Comparison of ENCODE assay signal across 13 cellular contexts in genomic region chr6:67252663-67253062, GRCh38.
A peak's percentile ranks its signal among the peaks of the same experiment; 100 is the strongest.
DNase-seq lines count a peak whose midpoint lies in the region; ATAC-seq and TF ChIP-seq lines count a peak whose summit lies in the region.
"Had no signal": no experiment of that assay in that cellular context is flagged by ENCODE, and none has a peak within 500 bp of the region (broad histone marks: within the 10 kb centered on the region; RNA-seq: fewer than 3 reads in every experiment).

No MANE protein-coding gene starts in this region.

- H3K4me3 ChIP-seq in AG10803 (ENCODE audit: low read length) (no peak overlapping the region), fibroblast of mammary gland (ENCODE audit: control insufficient read depth, low read depth, low read length) (no peak overlapping the region), body of pancreas (no peak overlapping the region)

- no peaks in the 10 kb centered on the region for H3K36me3 ChIP-seq in body of pancreas (replicated peaks in 1 of 2; ENCODE audit: insufficient read depth in 1 of 2, low read depth in 2 of 2)

- no peaks in the 10 kb centered on the region for H3K9me3 ChIP-seq in body of pancreas

- TF ChIP-seq POLR2A in body of pancreas (IDR thresholded peaks at IDR 0.05) = no peak

- TF ChIP-seq CTCF in AG10803 (conservative IDR thresholded peaks at IDR 0.05; ENCODE audit: low read length) = no peak
- no peak for TF ChIP-seq CTCF in fibroblast of mammary gland (conservative IDR thresholded peaks at IDR 0.05; ENCODE audit: control insufficient read depth, insufficient read depth, low read depth, low read length)
- TF ChIP-seq CTCF in body of pancreas (IDR thresholded peaks at IDR 0.05) = no peak

- DNase-seq in AG10803 (ENCODE audit: low read depth) = peak; percentile 2
- peak; percentile 49 for DNase-seq in KBM-7
- peak; percentile 21 for DNase-seq in fibroblast of mammary gland (ENCODE audit: low read depth)
- DNase-seq in body of pancreas = no peak
- no peak for DNase-seq in NCI-H2029 treated with DMSO at 0.1 percent for 48 hours (lab: John Stamatoyannopoulos, UW)
- no peak for DNase-seq in C1 segment of cervical spinal cord (lab: John Stamatoyannopoulos, UW)
- DNase-seq: CD4-positive, alpha-beta T cell; DMS79; NCI-H2107; NCI-H69; PC-3 had no signal

- H3K27me3 ChIP-seq in body of pancreas = no peaks in the 10 kb centered on the region

- ATAC-seq in SK-N-SH treated with all-trans-retinoic acid at 6 μM for 48 hours (peak; percentile 34; the same call in 1 of the 3 replicates), body of pancreas (no peak), GM19023 (IDR thresholded peaks at IDR 0.05; ENCODE audit: unreplicated experiment) (no peak)
- ATAC-seq: PC-3 had no signal

- in situ Hi-C loops in KBM-7 (cut with MboI; ENCODE audit: low pct_unique_long_range_greater_than_20kb, low sequenced_read_pairs) = no loop called here

- 53 to 59% methylated on average over 3 of the region's 3 CpGs for WGBS in body of pancreas, 2 donors

- H3K27ac ChIP-seq in body of pancreas = no peak overlapping the region

- H3K4me1 ChIP-seq in body of pancreas = no peaks in the 10 kb centered on the region

- intact Hi-C loops in body of pancreas (cut with DNase I) = no loop called here

TF ChIP-seq in SK-N-SH treated with all-trans-retinoic acid at 6 μM for 48 hours, 23 proteins besides CTCF, POLR2A, EP300 and RAD21:
- TF ChIP-seq GLIS3 (CRISPR knock-in tag; IDR thresholded peaks at IDR 0.05) = peak; percentile 15; the same call in 1 of the 2 replicates
- TF ChIP-seq CSRNP3 (CRISPR knock-in tag; IDR thresholded peaks at IDR 0.05) = no peak
- TF ChIP-seq ARNTL (CRISPR knock-in tag; IDR thresholded peaks at IDR 0.05; ENCODE audit: borderline replicate concordance, low read depth) = no peak
- TF ChIP-seq ISL1 (CRISPR knock-in tag; IDR thresholded peaks at IDR 0.05) = peak; percentile 27; the same call in 1 of the 2 replicates
- 0 out of 2 replicates have a peak, but pooled peaks have one; percentile 19 for TF ChIP-seq SNAI2 (CRISPR knock-in tag; IDR thresholded peaks at IDR 0.05)
- TF ChIP-seq, protein P1, sequence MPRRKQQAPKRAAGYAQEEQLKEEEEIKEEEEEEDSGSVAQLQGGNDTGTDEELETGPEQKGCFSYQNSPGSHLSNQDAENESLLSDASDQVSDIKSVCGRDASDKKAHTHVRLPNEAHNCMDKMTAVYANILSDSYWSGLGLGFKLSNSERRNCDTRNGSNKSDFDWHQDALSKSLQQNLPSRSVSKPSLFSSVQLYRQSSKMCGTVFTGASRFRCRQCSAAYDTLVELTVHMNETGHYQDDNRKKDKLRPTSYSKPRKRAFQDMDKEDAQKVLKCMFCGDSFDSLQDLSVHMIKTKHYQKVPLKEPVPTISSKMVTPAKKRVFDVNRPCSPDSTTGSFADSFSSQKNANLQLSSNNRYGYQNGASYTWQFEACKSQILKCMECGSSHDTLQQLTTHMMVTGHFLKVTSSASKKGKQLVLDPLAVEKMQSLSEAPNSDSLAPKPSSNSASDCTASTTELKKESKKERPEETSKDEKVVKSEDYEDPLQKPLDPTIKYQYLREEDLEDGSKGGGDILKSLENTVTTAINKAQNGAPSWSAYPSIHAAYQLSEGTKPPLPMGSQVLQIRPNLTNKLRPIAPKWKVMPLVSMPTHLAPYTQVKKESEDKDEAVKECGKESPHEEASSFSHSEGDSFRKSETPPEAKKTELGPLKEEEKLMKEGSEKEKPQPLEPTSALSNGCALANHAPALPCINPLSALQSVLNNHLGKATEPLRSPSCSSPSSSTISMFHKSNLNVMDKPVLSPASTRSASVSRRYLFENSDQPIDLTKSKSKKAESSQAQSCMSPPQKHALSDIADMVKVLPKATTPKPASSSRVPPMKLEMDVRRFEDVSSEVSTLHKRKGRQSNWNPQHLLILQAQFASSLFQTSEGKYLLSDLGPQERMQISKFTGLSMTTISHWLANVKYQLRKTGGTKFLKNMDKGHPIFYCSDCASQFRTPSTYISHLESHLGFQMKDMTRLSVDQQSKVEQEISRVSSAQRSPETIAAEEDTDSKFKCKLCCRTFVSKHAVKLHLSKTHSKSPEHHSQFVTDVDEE (CRISPR knock-in tag; IDR thresholded peaks at IDR 0.05) = peak; percentile 90
- no peak for TF ChIP-seq CSDC2 (CRISPR knock-in tag; IDR thresholded peaks at IDR 0.05)
- peak; percentile 86 for TF ChIP-seq TCF4 (CRISPR knock-in tag; IDR thresholded peaks at IDR 0.05; ENCODE audit: borderline replicate concordance)
- TF ChIP-seq RARB (CRISPR knock-in tag; IDR thresholded peaks at IDR 0.05) = no peak
- no peak for TF ChIP-seq PPARA (CRISPR knock-in tag; IDR thresholded peaks at IDR 0.05; ENCODE audit: borderline replicate concordance)
- TF ChIP-seq, protein P2, sequence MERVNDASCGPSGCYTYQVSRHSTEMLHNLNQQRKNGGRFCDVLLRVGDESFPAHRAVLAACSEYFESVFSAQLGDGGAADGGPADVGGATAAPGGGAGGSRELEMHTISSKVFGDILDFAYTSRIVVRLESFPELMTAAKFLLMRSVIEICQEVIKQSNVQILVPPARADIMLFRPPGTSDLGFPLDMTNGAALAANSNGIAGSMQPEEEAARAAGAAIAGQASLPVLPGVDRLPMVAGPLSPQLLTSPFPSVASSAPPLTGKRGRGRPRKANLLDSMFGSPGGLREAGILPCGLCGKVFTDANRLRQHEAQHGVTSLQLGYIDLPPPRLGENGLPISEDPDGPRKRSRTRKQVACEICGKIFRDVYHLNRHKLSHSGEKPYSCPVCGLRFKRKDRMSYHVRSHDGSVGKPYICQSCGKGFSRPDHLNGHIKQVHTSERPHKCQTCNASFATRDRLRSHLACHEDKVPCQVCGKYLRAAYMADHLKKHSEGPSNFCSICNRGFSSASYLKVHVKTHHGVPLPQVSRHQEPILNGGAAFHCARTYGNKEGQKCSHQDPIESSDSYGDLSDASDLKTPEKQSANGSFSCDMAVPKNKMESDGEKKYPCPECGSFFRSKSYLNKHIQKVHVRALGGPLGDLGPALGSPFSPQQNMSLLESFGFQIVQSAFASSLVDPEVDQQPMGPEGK (CRISPR knock-in tag; IDR thresholded peaks at IDR 0.05; ENCODE audit: borderline replicate concordance) = no peak
- no peak for TF ChIP-seq POU6F1 (CRISPR knock-in tag; IDR thresholded peaks at IDR 0.05; ENCODE audit: borderline replicate concordance, low read depth)
- TF ChIP-seq ZNF565 (CRISPR knock-in tag; conservative IDR thresholded peaks at IDR 0.05; ENCODE audit: low read depth) = no peak

Comparison
In these comparisons a context has a peak if more than half of its experiments do, and no peak if none do; other contexts are left out.
1. DNase-seq: peak in AG10803 (single experiment), KBM-7 (single experiment) and fibroblast of mammary gland (single experiment); none in body of pancreas (0 of 4), NCI-H2029 treated with DMSO at 0.1 percent for 48 hours (single experiment) and C1 segment of cervical spinal cord (0 of 14).